8 cellular contexts compared by ENCODE assay signal in the genomic region with DNA sequence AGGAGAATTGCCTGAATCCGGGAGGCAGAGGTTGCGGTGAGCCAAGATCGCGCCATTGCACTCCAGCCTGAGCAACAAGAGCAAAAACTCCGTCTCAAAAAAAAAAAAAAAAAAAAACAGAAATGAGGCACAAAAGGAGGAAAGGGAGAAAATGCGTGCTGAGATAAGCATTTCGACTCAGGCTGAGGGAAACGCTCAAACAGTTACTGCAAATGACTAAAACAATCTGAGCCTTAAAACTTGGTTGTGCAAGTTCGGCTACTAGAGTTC. TPM values are rescaled to one million over a fixed set of nuclear protein-coding genes. Genes with fewer than 3 reads are reported as not detected.
DNase-seq lines count a peak whose midpoint lies in the region; ATAC-seq and TF ChIP-seq lines count a peak whose summit lies in the region.
"Not testable (repeated sequence)": the region's sequence is repeated elsewhere in the genome, so short reads cannot be mapped to it uniquely, and the experiment has no call there.

No MANE protein-coding gene starts in this region.

- not testable (repeated sequence) for TF ChIP-seq RAD21 in SK-N-SH (IDR thresholded peaks at IDR 0.05; ENCODE audit: low read length)

- POLR2A ChIA-PET in SK-N-SH (lab: Yijun Ruan, JAX): interaction anchor here (0.7 to 1.4 kb wide), 3 partner anchors 26 to 95 kb away, joined by 3 to 7 read pairs (median 4); a partner anchor contains a TSS

- peak overlapping the region; percentile 94 for H3K4me3 Mint-ChIP-seq in activated naive CD8-positive, alpha-beta T cell treated with anti-CD3 and anti-CD28 coated beads, Interleukin-2, amount 50 U/mL, for 24 hours

- peak; percentile 19 for DNase-seq in GM12864 (ENCODE audit: low read depth)
- DNase-seq in SK-N-SH; activated naive CD8-positive, alpha-beta T cell treated with anti-CD3 and anti-CD28 coated beads, Interleukin-2, amount 50 U/mL, for 24 hours; epithelial cell of proximal tubule (ENCODE audit: low read depth); left lung; upper lobe of right lung: not testable (repeated sequence)

- intact Hi-C loops in left lung (cut with DNase I); upper lobe of right lung (cut with DNase I): not testable (repeated sequence)

- H3K4me1 ChIP-seq in SK-N-SH (ENCODE audit: control insufficient read depth in 1 of 2, insufficient read depth in 2 of 2, low read depth in 1 of 2, low read length in 1 of 2); parathyroid adenoma: not testable (repeated sequence)
- H3K4me1 ChIP-seq in left lung (peaks cover 6 to 49% of the 10 kb centered on the region in 2 donors), upper lobe of right lung (peaks cover 33% of the 10 kb centered on the region)

- peaks cover 14% of the 10 kb centered on the region for H3F3A ChIP-seq in SK-N-SH (replicated peaks; ENCODE audit: insufficient read depth)

- not testable (repeated sequence) for H3K9me3 ChIP-seq in SK-N-SH; left lung; parathyroid adenoma (ENCODE audit: control insufficient read depth, low read length); upper lobe of right lung

- H3K36me3 Mint-ChIP-seq in activated naive CD8-positive, alpha-beta T cell treated with anti-CD3 and anti-CD28 coated beads, Interleukin-2, amount 50 U/mL, for 24 hours (ENCODE audit: low read depth): not testable (repeated sequence)

- 2% methylated on average over 9 of the region's 9 CpGs for WGBS in SK-N-SH (ENCODE audit: low lambda C conversion rate)

- peak overlapping the region; percentile 93 to 95 for H3K27ac ChIP-seq in SK-N-SH (ENCODE audit: low read depth in 2 of 2, low read length in 1 of 2)
- peak overlapping the region; percentile 99 to 100 for H3K27ac ChIP-seq in left lung
- H3K27ac ChIP-seq in parathyroid adenoma: peak overlapping the region; percentile 87
- peak overlapping the region; percentile 98 for H3K27ac ChIP-seq in upper lobe of right lung

- H3K27me3 Mint-ChIP-seq in activated naive CD8-positive, alpha-beta T cell treated with anti-CD3 and anti-CD28 coated beads, Interleukin-2, amount 50 U/mL, for 24 hours: not testable (repeated sequence)

- H4K20me1 ChIP-seq in SK-N-SH (ENCODE audit: insufficient read depth): peaks cover 45% of the 10 kb centered on the region

- H3K4me1 Mint-ChIP-seq in activated naive CD8-positive, alpha-beta T cell treated with anti-CD3 and anti-CD28 coated beads, Interleukin-2, amount 50 U/mL, for 24 hours: peaks cover 45% of the 10 kb centered on the region

- not testable (repeated sequence) for H3K27me3 ChIP-seq in SK-N-SH (ENCODE audit: insufficient read depth); left lung; parathyroid adenoma (ENCODE audit: control insufficient read depth, insufficient read depth, low read length); upper lobe of right lung

- H2AFZ ChIP-seq in SK-N-SH (ENCODE audit: low read depth): 0 out of 2 replicates have a peak overlapping the region, but pooled peaks have one; percentile 65
- peak overlapping the region; percentile 95 for H2AFZ ChIP-seq in parathyroid adenoma

- H3K9me2 ChIP-seq in SK-N-SH: not testable (repeated sequence)

- CTCF ChIA-PET in SK-N-SH (lab: Yijun Ruan, JAX): not testable (repeated sequence)

- ATAC-seq in HG03558 (IDR thresholded peaks at IDR 0.05; ENCODE audit: extremely low read depth, unreplicated experiment): peak; percentile 7
- not testable (repeated sequence) for ATAC-seq in activated naive CD8-positive, alpha-beta T cell treated with anti-CD3 and anti-CD28 coated beads, Interleukin-2, amount 50 U/mL, for 24 hours; upper lobe of right lung
- ATAC-seq in left lung: peak; percentile 13

- peak overlapping the region; percentile 94 for H3K9ac ChIP-seq in SK-N-SH
- not testable (repeated sequence) for H3K9ac ChIP-seq in parathyroid adenoma

- not testable (repeated sequence) for H3K9me3 Mint-ChIP-seq in activated naive CD8-positive, alpha-beta T cell treated with anti-CD3 and anti-CD28 coated beads, Interleukin-2, amount 50 U/mL, for 24 hours

- H3K4me2 ChIP-seq in SK-N-SH (peak overlapping the region; percentile 90), parathyroid adenoma (ENCODE audit: low read length) (peak overlapping the region; percentile 92)

- H3K4me3 ChIP-seq in GM12864 (ENCODE audit: low read depth, low read length): peak overlapping the region; percentile 95
- H3K4me3 ChIP-seq in SK-N-SH (ENCODE audit: low read depth in 2 of 2, low read length in 1 of 2): peak overlapping the region; percentile 67 to 77
- peak overlapping the region; percentile 92 for H3K4me3 ChIP-seq in epithelial cell of proximal tubule (ENCODE audit: low read depth, low read length)
- H3K4me3 ChIP-seq in left lung: peak overlapping the region; percentile 95
- peak overlapping the region; percentile 91 for H3K4me3 ChIP-seq in parathyroid adenoma (ENCODE audit: low read depth, low read length)
- H3K4me3 ChIP-seq in upper lobe of right lung: peak overlapping the region; percentile 73

- TF ChIP-seq EP300 in SK-N-SH (IDR thresholded peaks at IDR 0.05; ENCODE audit: borderline replicate concordance in 1 of 2, low read depth in 1 of 2, low read length in 1 of 2): not testable (repeated sequence)

- H3K36me3 ChIP-seq in SK-N-SH (replicated peaks in 1 of 2; ENCODE audit: control insufficient read depth in 1 of 2, insufficient read depth in 2 of 2, low read length in 1 of 2); left lung; parathyroid adenoma (ENCODE audit: control insufficient read depth, insufficient read depth, low read length); upper lobe of right lung: not testable (repeated sequence)

- H3K27ac Mint-ChIP-seq in activated naive CD8-positive, alpha-beta T cell treated with anti-CD3 and anti-CD28 coated beads, Interleukin-2, amount 50 U/mL, for 24 hours: peak overlapping the region; percentile 86

- TF ChIP-seq CTCF in GM12864 (IDR thresholded peaks at IDR 0.05; ENCODE audit: low read depth, low read length, missing control alignments); SK-N-SH (IDR thresholded peaks at IDR 0.05); epithelial cell of proximal tubule (conservative IDR thresholded peaks at IDR 0.05; ENCODE audit: low read depth, low read length); left lung (IDR thresholded peaks at IDR 0.05); parathyroid adenoma (IDR thresholded peaks at IDR 0.05); upper lobe of right lung (IDR thresholded peaks at IDR 0.05): not testable (repeated sequence)

- H3K79me2 ChIP-seq in SK-N-SH (ENCODE audit: insufficient read depth) (peaks cover 53% of the 10 kb centered on the region), parathyroid adenoma (peaks cover 24% of the 10 kb centered on the region)

TF ChIP-seq in SK-N-SH, 30 proteins besides CTCF, POLR2A, EP300 and RAD21:
- TF ChIP-seq YY1 (IDR thresholded peaks at IDR 0.05; ENCODE audit: low read depth): 0 out of 2 replicates have a peak, but pooled peaks have one; percentile 28

RNA-seq across cellular contexts. Expression of a gene that starts 0.8 kb away (rescaled TPM):
- 5.8 and 9.7 TPM in 2 replicates for polyA plus RNA-seq in SK-N-SH (2012; rRNA removed)
- polyA plus RNA-seq in SK-N-SH (2012; cell fraction: cytosol; rRNA removed): 6.4 and 6.6 TPM in 2 replicates
- 3.9 and 9.9 TPM in 2 replicates for polyA plus RNA-seq in SK-N-SH (2012; cell fraction: nucleus; rRNA removed)
- total RNA-seq in epithelial cell of proximal tubule: 11.4 and 26.9 TPM in 2 replicates
- total RNA-seq in left lung: 10 to 100 TPM; 21.8 to 27.0 TPM
- 25.9 TPM for total RNA-seq in upper lobe of right lung
